ENCODE assay signal across 16 cellular contexts in genomic region chr9:107597743-107598217, GRCh38.
"Had no signal": no experiment of that assay in that cellular context is flagged by ENCODE, and none has a peak within 500 bp of the region (broad histone marks: within the 10 kb centered on the region; RNA-seq: fewer than 3 reads in every experiment).

No MANE protein-coding gene starts in this region.

- H3K4me1 ChIP-seq: breast epithelium, esophagus squamous epithelium, suprapubic skin had no signal

- H3K9me3 ChIP-seq: breast epithelium, esophagus squamous epithelium, heart left ventricle, suprapubic skin had no signal

- H3K27ac Mint-ChIP-seq: activated naive CD8-positive, alpha-beta T cell treated with anti-CD3 and anti-CD28 coated beads for 36 hours; T-helper 2 cell treated with Interferon-gamma antibody and Interleukin-4, amounts not matched to agents 5 μg/mL and 100 μg/mL, for 36 hours had no signal

- H3K4me3 ChIP-seq: breast epithelium, esophagus squamous epithelium, heart left ventricle, lung, suprapubic skin had no signal

- H3K27me3 Mint-ChIP-seq: activated naive CD8-positive, alpha-beta T cell treated with anti-CD3 and anti-CD28 coated beads for 36 hours had no signal

- DNase-seq: activated CD4-positive, alpha-beta T cell treated with anti-CD3 and anti-CD28 coated beads, Interleukin-2, amount 50 U/mL, for 48 hours; activated CD4-positive, CD25-positive, alpha-beta regulatory T cell treated with anti-CD3 and anti-CD28 coated beads, Interleukin-2, amount 50 U/mL, for 72 hours; activated gamma-delta T cell treated with Interleukin-2 at 50 U/mL for 16 hours; activated naive CD8-positive, alpha-beta T cell treated with anti-CD3 and anti-CD28 coated beads for 36 hours; activated T-cell treated with anti-CD3 and anti-CD28 coated beads, Interleukin-2, amount 50 U/mL, for 48 hours; esophagus squamous epithelium; foreskin fibroblast; heart left ventricle; kidney; stimulated activated CD4-positive, alpha-beta T cell treated with anti-CD3 and anti-CD28 coated beads, Interleukin-4, amount 100 ng/mL, for 1 hour; stimulated activated CD8-positive, alpha-beta memory T cell treated with anti-CD3 and anti-CD28 coated beads, Interleukin-4, amount 100 ng/mL, for 48 hours; stimulated activated naive CD8-positive, alpha-beta T cell treated with anti-CD3 and anti-CD28 coated beads, Interleukin-15, Interleukin-2, amounts not matched to agents 100 U/mL and 50 U/mL, for 24 hours had no signal

- ATAC-seq: heart left ventricle; stimulated activated naive CD8-positive, alpha-beta T cell treated with anti-CD3 and anti-CD28 coated beads, Interleukin-15, Interleukin-2, amounts not matched to agents 100 U/mL and 50 U/mL, for 24 hours had no signal

- H3K27me3 ChIP-seq: breast epithelium, esophagus squamous epithelium, heart left ventricle, suprapubic skin had no signal

- H3K9me3 Mint-ChIP-seq: activated naive CD8-positive, alpha-beta T cell treated with anti-CD3 and anti-CD28 coated beads for 36 hours; T-helper 2 cell treated with Interferon-gamma antibody and Interleukin-4, amounts not matched to agents 5 μg/mL and 100 μg/mL, for 36 hours had no signal

- FAIRE-seq: kidney had no signal

- H3K36me3 Mint-ChIP-seq: activated naive CD8-positive, alpha-beta T cell treated with anti-CD3 and anti-CD28 coated beads for 36 hours had no signal

- H3K36me3 ChIP-seq: breast epithelium, esophagus squamous epithelium, heart left ventricle, suprapubic skin had no signal

- H3K4me1 Mint-ChIP-seq: activated naive CD8-positive, alpha-beta T cell treated with anti-CD3 and anti-CD28 coated beads for 36 hours had no signal

- H3K4me3 Mint-ChIP-seq: activated naive CD8-positive, alpha-beta T cell treated with anti-CD3 and anti-CD28 coated beads for 36 hours; T-helper 2 cell treated with Interferon-gamma antibody and Interleukin-4, amounts not matched to agents 5 μg/mL and 100 μg/mL, for 36 hours had no signal
